ENCODE assay signal across 20 cellular contexts in the genomic region with DNA sequence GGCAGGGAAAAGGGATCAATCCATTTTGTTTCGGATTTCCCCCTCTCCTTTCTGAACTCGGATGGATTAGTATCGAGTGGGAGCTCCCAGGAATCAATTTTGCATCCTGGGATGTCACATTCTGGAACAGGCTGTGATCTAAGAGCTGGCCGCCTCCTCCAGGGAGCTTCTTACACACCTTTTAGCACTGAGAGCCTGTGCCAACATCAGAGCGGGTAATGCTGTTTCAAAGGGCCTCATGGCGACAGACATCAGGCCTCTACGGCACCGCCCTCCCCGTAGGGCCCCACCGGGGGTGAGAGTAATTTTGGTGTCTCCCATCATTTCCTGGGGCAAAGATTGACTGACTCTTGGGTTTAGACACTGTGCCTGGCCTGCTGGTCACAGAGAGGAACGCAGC. TPM values are rescaled to one million over a fixed set of nuclear protein-coding genes. Genes with fewer than 3 reads are reported as not detected.
DNase-seq lines count a peak whose midpoint lies in the region; ATAC-seq, FAIRE-seq and TF ChIP-seq lines count a peak whose summit lies in the region.
"Had no signal": no experiment of that assay in that cellular context is flagged by ENCODE, and none has a peak within 500 bp of the region (broad histone marks: within the 10 kb centered on the region; RNA-seq: fewer than 3 reads in every experiment).

No MANE protein-coding gene starts in this region.

- FAIRE-seq in astrocyte (lab: Jason Lieb, UNC): no peak
- FAIRE-seq: A204.1 had no signal

- no peak overlapping the region for H2AFZ ChIP-seq in astrocyte (ENCODE audit: low read depth, low read length)

- no peaks in the 10 kb centered on the region for H4K20me1 ChIP-seq in astrocyte (ENCODE audit: insufficient read depth, low read length)

- no peak for TF ChIP-seq EP300 in sigmoid colon (IDR thresholded peaks at IDR 0.05)

- H3K4me1 ChIP-seq in astrocyte (ENCODE audit: insufficient read depth, low read length) (peaks cover 16% of the 10 kb centered on the region), sigmoid colon (peaks cover 0 to 65% (median 55%) of the 10 kb centered on the region in 4 donors)

- CTCF ChIA-PET in activated CD8-positive, alpha-beta T cell treated with anti-CD3 and anti-CD28 coated beads for 36 hours (lab: Charles Lee): interaction anchor here (1.2 kb wide), 1 partner anchor 173 kb away, joined by 3 read pairs; no protein-coding TSS in a partner anchor
- CTCF ChIA-PET in activated CD8-positive, alpha-beta T cell treated with anti-CD3 and anti-CD28 coated beads, Interleukin-2, amount 10 ng/mL, durations not matched to agents 7 days and 5 days (lab: Charles Lee): no interaction called here

- H3K27me3 Mint-ChIP-seq in activated CD8-positive, alpha-beta T cell treated with anti-CD3 and anti-CD28 coated beads for 36 hours: peaks cover 36% of the 10 kb centered on the region
- peaks cover 24% of the 10 kb centered on the region for H3K27me3 Mint-ChIP-seq in activated CD8-positive, alpha-beta T cell treated with anti-CD3 and anti-CD28 coated beads, Interleukin-2, amount 10 ng/mL, durations not matched to agents 7 days and 5 days (ENCODE audit: low read depth)
- H3K27me3 Mint-ChIP-seq in astrocyte (ENCODE audit: low read depth, unreplicated experiment): peaks cover 33% of the 10 kb centered on the region

- TF ChIP-seq CTCF in activated CD8-positive, alpha-beta T cell treated with anti-CD3 and anti-CD28 coated beads for 36 hours (IDR thresholded peaks at IDR 0.05): no peak
- TF ChIP-seq CTCF in NB4 (IDR thresholded peaks at IDR 0.05; ENCODE audit: low read depth, low read length) (no peak), astrocyte (IDR thresholded peaks at IDR 0.05; ENCODE audit: insufficient read depth, low read depth, low read length) (no peak), sigmoid colon (IDR thresholded peaks at IDR 0.05) (no peak)

- H3K27ac ChIP-seq in astrocyte (ENCODE audit: low read depth, low read length): no peak overlapping the region
- H3K27ac ChIP-seq in sigmoid colon: peak overlapping the region in 3 of 4 donors; percentile 75 to 87 (median 78)
- H3K27ac ChIP-seq: testis had no signal

- H3K9ac ChIP-seq in astrocyte (ENCODE audit: low read length): peak overlapping the region; percentile 45

- H3K4me2 ChIP-seq in astrocyte (ENCODE audit: low read length): peak overlapping the region; percentile 78

- H3K36me3 Mint-ChIP-seq in activated CD8-positive, alpha-beta T cell treated with anti-CD3 and anti-CD28 coated beads for 36 hours (ENCODE audit: low read depth): no peaks in the 10 kb centered on the region
- no peaks in the 10 kb centered on the region for H3K36me3 Mint-ChIP-seq in activated CD8-positive, alpha-beta T cell treated with anti-CD3 and anti-CD28 coated beads, Interleukin-2, amount 10 ng/mL, durations not matched to agents 7 days and 5 days (ENCODE audit: low read depth)
- no peaks in the 10 kb centered on the region for H3K36me3 Mint-ChIP-seq in astrocyte (ENCODE audit: low read depth, unreplicated experiment)

- POLR2A ChIA-PET in activated CD8-positive, alpha-beta T cell treated with anti-CD3 and anti-CD28 coated beads for 36 hours (lab: Charles Lee): no interaction called here
- POLR2A ChIA-PET in activated CD8-positive, alpha-beta T cell treated with anti-CD3 and anti-CD28 coated beads, Interleukin-2, amount 10 ng/mL, durations not matched to agents 7 days and 5 days (lab: Charles Lee): no interaction called here

- no peak for TF ChIP-seq POLR2A in NB4 (IDR thresholded peaks at IDR 0.05; ENCODE audit: extremely low read depth, insufficient read length)
- TF ChIP-seq POLR2A in sigmoid colon (IDR thresholded peaks at IDR 0.05): no peak

- intact Hi-C loops in activated CD8-positive, alpha-beta T cell treated with anti-CD3 and anti-CD28 coated beads for 36 hours (cut with micrococcal nuclease): no loop called here
- intact Hi-C loops in sigmoid colon (cut with DNase I): loop anchor here (5.0 to 10.0 kb wide), 2 partner anchors 39 to 432 kb away; partner anchors contain the start of gene ULK1

- no peaks in the 10 kb centered on the region for H3K9me3 Mint-ChIP-seq in activated CD8-positive, alpha-beta T cell treated with anti-CD3 and anti-CD28 coated beads for 36 hours
- H3K9me3 Mint-ChIP-seq in activated CD8-positive, alpha-beta T cell treated with anti-CD3 and anti-CD28 coated beads, Interleukin-2, amount 10 ng/mL, durations not matched to agents 7 days and 5 days (ENCODE audit: insufficient read depth): no peaks in the 10 kb centered on the region
- H3K9me3 Mint-ChIP-seq in astrocyte (ENCODE audit: unreplicated experiment): no peaks in the 10 kb centered on the region

- peak; percentile 6 for DNase-seq in activated CD8-positive, alpha-beta T cell treated with anti-CD3 and anti-CD28 coated beads for 36 hours
- DNase-seq in activated CD8-positive, alpha-beta T cell treated with anti-CD3 and anti-CD28 coated beads, Interleukin-2, amount 10 ng/mL, durations not matched to agents 7 days and 5 days: no peak
- DNase-seq in NB4 (ENCODE audit: low read depth) (peak; percentile 73), astrocyte (ENCODE audit: low read depth) (no peak), sigmoid colon (no peak), hypothalamus (lab: John Stamatoyannopoulos, UW) (no peak)
- no peak for DNase-seq in activated CD4-positive, alpha-beta T cell treated with anti-CD3 and anti-CD28 coated beads for 48 hours
- DNase-seq: activated CD4-positive, CD25-positive, alpha-beta regulatory T cell; effector memory CD4-positive, alpha-beta T cell; GDM1; Kasumi-1; stimulated activated CD4-positive, alpha-beta T cell treated with anti-CD3 and anti-CD28 coated beads, Interleukin-4, amount 100 ng/mL, for 4 hours had no signal

- H3K4me3 ChIP-seq in NB4 (ENCODE audit: low read depth, low read length) (peak overlapping the region; percentile 44), astrocyte (ENCODE audit: insufficient read depth, low read depth, low read length) (no peak overlapping the region), sigmoid colon (no peak overlapping the region)
- H3K4me3 ChIP-seq: heart left ventricle, testis had no signal

- no peaks in the 10 kb centered on the region for H3K36me3 ChIP-seq in astrocyte (ENCODE audit: insufficient read depth, low read length)
- H3K36me3 ChIP-seq in sigmoid colon: no peaks in the 10 kb centered on the region
- H3K36me3 ChIP-seq: heart left ventricle had no signal

- 59 to 77% methylated on average over 11 of the region's 11 CpGs for WGBS in sigmoid colon, 2 donors

- ATAC-seq in activated CD8-positive, alpha-beta T cell treated with anti-CD3 and anti-CD28 coated beads for 36 hours: no peak
- ATAC-seq in activated CD8-positive, alpha-beta T cell treated with anti-CD3 and anti-CD28 coated beads, Interleukin-2, amount 10 ng/mL, durations not matched to agents 7 days and 5 days: no peak
- no peak for ATAC-seq in HG02970 (IDR thresholded peaks at IDR 0.05; ENCODE audit: low FRiP score, unreplicated experiment)
- ATAC-seq: natural killer cell treated with Interleukin-12 subunit alpha and Interleukin-12 subunit beta and Interleukin-15 and Interleukin-18, amount 100 ng/mL, for 72 hours had no signal

- H3K27me3 ChIP-seq in astrocyte (ENCODE audit: insufficient read depth, low read length): peaks cover 15% of the 10 kb centered on the region
- peaks cover 20 to 39% (median 21%) of the 10 kb centered on the region in 3 donors for H3K27me3 ChIP-seq in sigmoid colon
- H3K27me3 ChIP-seq: testis had no signal

- peaks cover 25% of the 10 kb centered on the region for H3K4me1 Mint-ChIP-seq in activated CD8-positive, alpha-beta T cell treated with anti-CD3 and anti-CD28 coated beads for 36 hours (ENCODE audit: low read depth)
- peaks cover 17% of the 10 kb centered on the region for H3K4me1 Mint-ChIP-seq in activated CD8-positive, alpha-beta T cell treated with anti-CD3 and anti-CD28 coated beads, Interleukin-2, amount 10 ng/mL, durations not matched to agents 7 days and 5 days (ENCODE audit: low read depth)
- H3K4me1 Mint-ChIP-seq in astrocyte (ENCODE audit: low read depth, unreplicated experiment): peaks cover 20% of the 10 kb centered on the region

- H3K9me3 ChIP-seq in astrocyte (ENCODE audit: insufficient read depth, low read depth, low read length) (no peaks in the 10 kb centered on the region), sigmoid colon (no peaks in the 10 kb centered on the region)
- H3K9me3 ChIP-seq: heart left ventricle, testis had no signal

- peak overlapping the region; percentile 39 for H3K27ac Mint-ChIP-seq in activated CD8-positive, alpha-beta T cell treated with anti-CD3 and anti-CD28 coated beads for 36 hours
- no peak overlapping the region for H3K27ac Mint-ChIP-seq in activated CD8-positive, alpha-beta T cell treated with anti-CD3 and anti-CD28 coated beads, Interleukin-2, amount 10 ng/mL, durations not matched to agents 7 days and 5 days
- peak overlapping the region; percentile 56 for H3K27ac Mint-ChIP-seq in astrocyte (ENCODE audit: unreplicated experiment)
- H3K27ac Mint-ChIP-seq: natural killer cell treated with Interleukin-12 subunit alpha and Interleukin-12 subunit beta and Interleukin-15 and Interleukin-18, amount 100 ng/mL, for 72 hours; T-helper 2 cell treated with Interferon-gamma antibody and Interleukin-4, amounts not matched to agents 5 μg/mL and 100 μg/mL, for 36 hours had no signal

- H3K79me2 ChIP-seq in astrocyte (ENCODE audit: insufficient read depth, low read length): no peaks in the 10 kb centered on the region

- H3K4me3 Mint-ChIP-seq in activated CD8-positive, alpha-beta T cell treated with anti-CD3 and anti-CD28 coated beads for 36 hours: no peak overlapping the region
- H3K4me3 Mint-ChIP-seq in activated CD8-positive, alpha-beta T cell treated with anti-CD3 and anti-CD28 coated beads, Interleukin-2, amount 10 ng/mL, durations not matched to agents 7 days and 5 days: no peak overlapping the region
- no peak overlapping the region for H3K4me3 Mint-ChIP-seq in astrocyte (ENCODE audit: unreplicated experiment)
- H3K4me3 Mint-ChIP-seq: natural killer cell treated with Interleukin-12 subunit alpha and Interleukin-12 subunit beta and Interleukin-15 and Interleukin-18, amount 100 ng/mL, for 72 hours; T-helper 2 cell treated with Interferon-gamma antibody and Interleukin-4, amounts not matched to agents 5 μg/mL and 100 μg/mL, for 36 hours had no signal

RNA-seq across cellular contexts. Expression of gene GALNT9, which starts 2.7 kb away (rescaled TPM):
- not detected for total RNA-seq in activated CD8-positive, alpha-beta T cell treated with anti-CD3 and anti-CD28 coated beads for 36 hours
- total RNA-seq in activated CD8-positive, alpha-beta T cell treated with anti-CD3 and anti-CD28 coated beads, Interleukin-2, amount 10 ng/mL, durations not matched to agents 7 days and 5 days: not detected
- total RNA-seq in astrocyte (2.1 and 2.7 TPM in 2 replicates), sigmoid colon (1 to 10 TPM in 3 of 4 donors, under 1 TPM in 1; 0.28 to 5.0 (median 3.2) TPM)
- polyA plus RNA-seq in sigmoid colon: under 1 TPM in 1 of 3 donors, not detected in 2; 0.45 TPM
- total RNA-seq: HT1080; natural killer cell treated with Interleukin-12 subunit alpha and Interleukin-12 subunit beta and Interleukin-15 and Interleukin-18, amount 100 ng/mL, for 72 hours; posterior vena cava had no signal
- polyA plus RNA-seq: heart left ventricle had no signal

Comparison
In these comparisons a context has a peak if more than half of its experiments do, and no peak if none do; other contexts are left out.
1. DNase-seq: peak in activated CD8-positive, alpha-beta T cell treated with anti-CD3 and anti-CD28 coated beads for 36 hours (single experiment) and NB4 (single experiment); none in activated CD8-positive, alpha-beta T cell treated with anti-CD3 and anti-CD28 coated beads, Interleukin-2, amount 10 ng/mL, durations not matched to agents 7 days and 5 days (single experiment), astrocyte (single experiment), sigmoid colon (single experiment), hypothalamus (0 of 51) and activated CD4-positive, alpha-beta T cell treated with anti-CD3 and anti-CD28 coated beads for 48 hours (single experiment).